ENCODE assay signal across 8 cellular contexts in genomic region chr1:43389326-43390313, GRCh38. TPM values are rescaled to one million over a fixed set of nuclear protein-coding genes. Genes with fewer than 3 reads are reported as not detected.
A peak's percentile ranks its signal among the peaks of the same experiment; 100 is the strongest.
DNase-seq lines count a peak whose midpoint lies in the region; ATAC-seq and TF ChIP-seq lines count a peak whose summit lies in the region.

Gene MED8, minus strand, starts transcription at chr1:43389800. Its CDS starts 36 bp downstream, at chr1:43389764.
Gene SZT2, plus strand, starts transcription at chr1:43389899. Its CDS starts 70 bp downstream, at chr1:43389969.

- peaks cover 12% of the 10 kb centered on the region for H3K79me2 ChIP-seq in parathyroid adenoma

- peak within 1 kb of the TSS; percentile 95 for H3K9ac ChIP-seq in adipocyte (ENCODE audit: low read length)
- peak within 1 kb of the TSS; percentile 67 for H3K9ac ChIP-seq in parathyroid adenoma

- peaks cover 30% of the 10 kb centered on the region for H3K36me3 ChIP-seq in adipocyte (ENCODE audit: control insufficient read depth, insufficient read depth, low read length, severe bottlenecking)
- peaks cover 28% of the 10 kb centered on the region for H3K36me3 ChIP-seq in cardiac muscle cell
- H3K36me3 ChIP-seq in parathyroid adenoma (ENCODE audit: control insufficient read depth, insufficient read depth, low read length), result no peaks in the 10 kb centered on the region
- H3K36me3 ChIP-seq in tibial artery, result peaks cover 28 to 32% (median 31%) of the 10 kb centered on the region in 3 donors

- peak within 1 kb of the TSS; percentile 92 for H3K4me2 ChIP-seq in parathyroid adenoma (ENCODE audit: low read length)

- DNase-seq in GM12865 (ENCODE audit: low read depth) (peak; percentile 96), NCI-H1436 treated with DMSO at 0.1 percent for 48 hours (lab: John Stamatoyannopoulos, UW) (peak; percentile 85), T follicular helper cell (ENCODE audit: low read depth) (peak; percentile 90), adipocyte (ENCODE audit: low read depth) (peak; percentile 98), cardiac muscle cell (ENCODE audit: low read depth in 1 of 2, low spot score in 1 of 2) (peak; percentile 94 to 98), tibial artery (peak; percentile 97 to 98)

- H3K9me3 ChIP-seq in adipocyte (ENCODE audit: control insufficient read depth, low read length) (no peaks in the 10 kb centered on the region), cardiac muscle cell (ENCODE audit: low read depth) (no peaks in the 10 kb centered on the region), parathyroid adenoma (ENCODE audit: control insufficient read depth, low read length) (no peaks in the 10 kb centered on the region), tibial artery (no peaks in the 10 kb centered on the region)

- H3K4me1 ChIP-seq in adipocyte (ENCODE audit: control insufficient read depth, insufficient read depth, low read length), result peaks cover 38% of the 10 kb centered on the region
- H3K4me1 ChIP-seq in cardiac muscle cell (ENCODE audit: low read depth), result peaks cover 5% of the 10 kb centered on the region
- peaks cover 10% of the 10 kb centered on the region for H3K4me1 ChIP-seq in parathyroid adenoma
- peaks cover 0 to 33% (median 26%) of the 10 kb centered on the region in 4 donors for H3K4me1 ChIP-seq in tibial artery

- H3K27me3 ChIP-seq in adipocyte (replicated peaks; ENCODE audit: control insufficient read depth, insufficient read depth, low read length) (no peaks in the 10 kb centered on the region), cardiac muscle cell (no peaks in the 10 kb centered on the region), parathyroid adenoma (ENCODE audit: control insufficient read depth, insufficient read depth, low read length) (no peaks in the 10 kb centered on the region), tibial artery (no peaks in the 10 kb centered on the region)

- intact Hi-C loops in tibial artery (cut with DNase I; ENCODE audit: low total_unique reads), result loop anchor here (5.0 to 10.0 kb wide), 2 partner anchors 37 to 165 kb away; no protein-coding TSS in a partner anchor

- peak; percentile 95 for ATAC-seq in HG02798 (IDR thresholded peaks at IDR 0.05; ENCODE audit: poor library complexity, unreplicated experiment)

- peak within 1 kb of the TSS; percentile 89 for H2AFZ ChIP-seq in parathyroid adenoma

- H3K27ac ChIP-seq in cardiac muscle cell, result peak within 1 kb of the TSS; percentile 87
- H3K27ac ChIP-seq in parathyroid adenoma, result peak within 1 kb of the TSS; percentile 79
- H3K27ac ChIP-seq in tibial artery, result peak within 1 kb of the TSS; percentile 87

- H3K4me3 ChIP-seq in GM12865 (ENCODE audit: low read depth, low read length) (peak within 1 kb of the TSS; percentile 82), adipocyte (ENCODE audit: low read length) (peak within 1 kb of the TSS; percentile 96), cardiac muscle cell (peak within 1 kb of the TSS; percentile 72), parathyroid adenoma (ENCODE audit: low read depth, low read length) (peak within 1 kb of the TSS; percentile 99), tibial artery (peak within 1 kb of the TSS; percentile 76 to 78)

- no peak for TF ChIP-seq CTCF in GM12865 (IDR thresholded peaks at IDR 0.05; ENCODE audit: insufficient read depth, low read depth, low read length, missing control alignments)
- no peak for TF ChIP-seq CTCF in cardiac muscle cell (IDR thresholded peaks at IDR 0.05; ENCODE audit: low read depth, low read length)
- no peak for TF ChIP-seq CTCF in parathyroid adenoma (IDR thresholded peaks at IDR 0.05)
- TF ChIP-seq CTCF in tibial artery (IDR thresholded peaks at IDR 0.05), result no peak

RNA-seq across cellular contexts. Expression of gene MED8, which starts in this region (rescaled TPM):
- 25.5 and 31.3 TPM in 2 replicates for total RNA-seq in cardiac muscle cell
- 33.3 and 38.8 TPM in 2 replicates for polyA plus RNA-seq in cardiac muscle cell

RNA-seq across cellular contexts. Expression of gene SZT2, which starts in this region (rescaled TPM):
- 16.5 and 28.2 TPM in 2 replicates for total RNA-seq in cardiac muscle cell
- 10.3 and 11.5 TPM in 2 replicates for polyA plus RNA-seq in cardiac muscle cell

Comparison
In these comparisons a context has a peak if more than half of its experiments do, and no peak if none do; other contexts are left out.
1. Peak in every context shown above with its lines: DNase-seq, ATAC-seq, H3K4me3 ChIP-seq and H3K27ac ChIP-seq.